In the genomic region with DNA sequence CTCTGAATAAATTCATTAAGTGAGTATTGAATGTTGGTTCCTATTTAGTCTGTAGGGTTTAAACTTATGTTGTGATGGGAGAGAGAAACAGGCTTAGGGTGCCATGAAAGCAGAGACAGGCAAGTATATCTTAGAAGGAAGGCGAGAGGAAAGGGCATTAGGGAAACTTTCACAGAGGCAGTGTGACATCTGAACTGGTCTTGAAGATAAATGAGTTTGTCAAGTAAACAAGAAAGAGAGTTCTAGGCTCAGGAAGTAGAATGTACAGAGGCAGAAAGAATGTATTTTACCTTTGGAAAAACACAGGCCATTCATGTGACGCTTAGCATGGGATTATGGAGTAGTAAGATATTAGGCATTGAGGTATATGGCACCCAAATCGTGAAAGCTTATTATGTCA, we compare ENCODE assay signal across 20 cellular contexts. TPM values are rescaled to one million over a fixed set of nuclear protein-coding genes. Genes with fewer than 3 reads are reported as not detected.
DNase-seq lines count a peak whose midpoint lies in the region; ATAC-seq and TF ChIP-seq lines count a peak whose summit lies in the region.
"Had no signal": no experiment of that assay in that cellular context is flagged by ENCODE, and none has a peak within 500 bp of the region (broad histone marks: within the 10 kb centered on the region; RNA-seq: fewer than 3 reads in every experiment).

No MANE protein-coding gene starts in this region.

- H3K9me3 ChIP-seq in Karpas-422 (ENCODE audit: low read length) (no peaks in the 10 kb centered on the region), mucosa of stomach (ENCODE audit: control insufficient read depth, low read length) (no peaks in the 10 kb centered on the region)

- H3K27ac ChIP-seq in Karpas-422 (ENCODE audit: low read length): peak overlapping the region; percentile 28
- H3K27ac ChIP-seq: BLaER1 treated with 17β-estradiol and CSF1 and Interleukin-3, amounts not matched to agents 10 nM and 100 nM; KMS-11 had no signal

- H3K4me1 ChIP-seq in Karpas-422 (ENCODE audit: low read length) (peaks cover 12% of the 10 kb centered on the region), mucosa of stomach (ENCODE audit: control insufficient read depth, insufficient read depth, low read length) (peaks cover 7% of the 10 kb centered on the region)
- H3K4me1 ChIP-seq: BLaER1 treated with 17β-estradiol and CSF1 and Interleukin-3, amounts not matched to agents 10 nM and 100 nM had no signal

- peaks cover 30% of the 10 kb centered on the region for H3K36me3 Mint-ChIP-seq in type B pancreatic cell

- H3K4me3 Mint-ChIP-seq in stimulated activated naive CD8-positive, alpha-beta T cell treated with anti-CD3 and anti-CD28 coated beads, Interleukin-15, amount 100 ng/mL, for 72 hours: no peak overlapping the region
- no peak overlapping the region for H3K4me3 Mint-ChIP-seq in type B pancreatic cell
- H3K4me3 Mint-ChIP-seq: GM23338 had no signal

- no peaks in the 10 kb centered on the region for H4K20me1 ChIP-seq in Karpas-422 (ENCODE audit: insufficient read depth, low read depth, low read length)
- H4K20me1 ChIP-seq: BLaER1 treated with 17β-estradiol and CSF1 and Interleukin-3, amounts not matched to agents 10 nM and 100 nM had no signal

- H3K27me3 Mint-ChIP-seq in stimulated activated naive CD8-positive, alpha-beta T cell treated with anti-CD3 and anti-CD28 coated beads, Interleukin-15, amount 100 ng/mL, for 72 hours: no peaks in the 10 kb centered on the region
- no peaks in the 10 kb centered on the region for H3K27me3 Mint-ChIP-seq in type B pancreatic cell

- peak overlapping the region; percentile 2 to 22 for H3K27ac Mint-ChIP-seq in stimulated activated naive CD8-positive, alpha-beta T cell treated with anti-CD3 and anti-CD28 coated beads, Interleukin-15, amount 100 ng/mL, for 72 hours
- H3K27ac Mint-ChIP-seq in type B pancreatic cell: peak overlapping the region; percentile 2
- H3K27ac Mint-ChIP-seq: GM23338 had no signal

- peaks cover 45% of the 10 kb centered on the region for H3K79me2 ChIP-seq in Karpas-422 (ENCODE audit: low read length)

- H3K4me1 Mint-ChIP-seq in stimulated activated naive CD8-positive, alpha-beta T cell treated with anti-CD3 and anti-CD28 coated beads, Interleukin-15, amount 100 ng/mL, for 72 hours: no peaks in the 10 kb centered on the region
- H3K4me1 Mint-ChIP-seq in type B pancreatic cell (ENCODE audit: unreplicated experiment): peaks cover 5% of the 10 kb centered on the region
- H3K4me1 Mint-ChIP-seq: GM23338 had no signal

- no peaks in the 10 kb centered on the region for H3K9me2 ChIP-seq in Karpas-422 (replicated peaks; ENCODE audit: insufficient read depth, low read length)

- no peak for ATAC-seq in stimulated activated naive CD8-positive, alpha-beta T cell treated with anti-CD3 and anti-CD28 coated beads, Interleukin-15, amount 100 ng/mL, for 72 hours
- no peak for ATAC-seq in stimulated activated naive CD8-positive, alpha-beta T cell treated with anti-CD3 and anti-CD28 coated beads, Interleukin-15, Interleukin-2, amounts not matched to agents 100 U/mL and 50 U/mL, for 24 hours
- ATAC-seq: GM23338 had no signal

- no peak for DNase-seq in stimulated activated naive CD8-positive, alpha-beta T cell treated with anti-CD3 and anti-CD28 coated beads, Interleukin-15, amount 100 ng/mL, for 72 hours
- DNase-seq in stimulated activated naive CD8-positive, alpha-beta T cell treated with anti-CD3 and anti-CD28 coated beads, Interleukin-15, Interleukin-2, amounts not matched to agents 100 U/mL and 50 U/mL, for 24 hours: no peak
- DNase-seq in Karpas-422 (no peak), type B pancreatic cell (ENCODE audit: extremely low spot score, unreplicated experiment) (no peak), NCI-H82 treated with DMSO at 0.1 percent for 48 hours (lab: John Stamatoyannopoulos, UW; ENCODE audit: unreplicated experiment) (no peak), NCI-H524 (lab: John Stamatoyannopoulos, UW) (no peak), putamen (ENCODE audit: low spot score) (no peak)
- DNase-seq: COR-L47; DMS153; GDM1; NCI-H1417; NCI-H187; NCI-H226; NCI-H526; NK-92 treated with Interleukin-12 subunit alpha and Interleukin-12 subunit beta, amount 100 ng/mL, for 24 hours; Right ventricle myocardium superior had no signal

- H3K36me3 ChIP-seq in Karpas-422 (ENCODE audit: insufficient read depth, low read length) (peaks cover 8% of the 10 kb centered on the region; the same call in 1 of the 2 replicates), mucosa of stomach (ENCODE audit: control insufficient read depth, insufficient read depth, low read length) (no peaks in the 10 kb centered on the region)

- H3K9ac ChIP-seq in Karpas-422 (ENCODE audit: low read length) (no peak overlapping the region), mucosa of stomach (ENCODE audit: low read length) (peak overlapping the region; percentile 15)
- H3K9ac ChIP-seq: BLaER1 treated with 17β-estradiol and CSF1 and Interleukin-3, amounts not matched to agents 10 nM and 100 nM; KMS-11 had no signal

- TF ChIP-seq CTCF in type B pancreatic cell (conservative IDR thresholded peaks at IDR 0.05): no peak

- H3K27me3 ChIP-seq in Karpas-422 (ENCODE audit: low read length) (no peaks in the 10 kb centered on the region), mucosa of stomach (ENCODE audit: control insufficient read depth, insufficient read depth, low read length) (no peaks in the 10 kb centered on the region)
- H3K27me3 ChIP-seq: BLaER1 treated with 17β-estradiol and CSF1 and Interleukin-3, amounts not matched to agents 10 nM and 100 nM had no signal

- no peak overlapping the region for H2AFZ ChIP-seq in Karpas-422 (ENCODE audit: low read length)
- H2AFZ ChIP-seq: GM23338 had no signal

- H3K9me3 Mint-ChIP-seq in stimulated activated naive CD8-positive, alpha-beta T cell treated with anti-CD3 and anti-CD28 coated beads, Interleukin-15, amount 100 ng/mL, for 72 hours: peaks cover 0 to 6% of the 10 kb centered on the region in 2 donors
- H3K9me3 Mint-ChIP-seq in type B pancreatic cell: peaks cover 6% of the 10 kb centered on the region
- H3K9me3 Mint-ChIP-seq: GM23338 had no signal

- peak overlapping the region; percentile 12 for H3K4me2 ChIP-seq in Karpas-422 (ENCODE audit: low read depth, low read length, poor library complexity, severe bottlenecking)
- H3K4me2 ChIP-seq: BLaER1 treated with 17β-estradiol and CSF1 and Interleukin-3, amounts not matched to agents 10 nM and 100 nM; GM23338; KMS-11 had no signal

- H3K4me3 ChIP-seq in Karpas-422 (ENCODE audit: low read length) (no peak overlapping the region), mucosa of stomach (ENCODE audit: low read length) (no peak overlapping the region)
- H3K4me3 ChIP-seq: BLaER1 treated with 17β-estradiol and CSF1 and Interleukin-3, amounts not matched to agents 10 nM and 100 nM; GM23338 had no signal

RNA-seq across cellular contexts. Expression of a gene that starts 34.5 kb away (rescaled TPM):
- total RNA-seq in Karpas-422 (2014; rRNA removed; shearing (Covaris generic); ENCODE audit: low replicate concordance): 30.2 and 55.7 TPM in 2 replicates
- 11.9 and 25.0 TPM in 2 replicates for total RNA-seq in type B pancreatic cell (ENCODE audit: low replicate concordance)
